In genomic region chr13:34933349-34933748, GRCh38 we compare ENCODE assay signal across 11 cellular contexts.
"Had no signal": no experiment of that assay in that cellular context is flagged by ENCODE, and none has a peak within 500 bp of the region (broad histone marks: within the 10 kb centered on the region; RNA-seq: fewer than 3 reads in every experiment).

No MANE protein-coding gene starts in this region.

- H3K27me3 ChIP-seq: ascending aorta, suprapubic skin, upper lobe of left lung had no signal

- H3K36me3 ChIP-seq: ascending aorta, suprapubic skin, upper lobe of left lung had no signal

- H3K9me3 ChIP-seq: ascending aorta, suprapubic skin, upper lobe of left lung had no signal

- H3K4me1 ChIP-seq: ascending aorta, suprapubic skin, upper lobe of left lung had no signal

- H3K27ac ChIP-seq: ascending aorta, suprapubic skin, upper lobe of left lung had no signal

- DNase-seq: activated CD4-positive, alpha-beta T cell treated with anti-CD3 and anti-CD28 coated beads for 4 hours; activated CD8-positive, alpha-beta T cell treated with anti-CD3 and anti-CD28 coated beads, Interleukin-2, amount 10 ng/mL, durations not matched to agents 7 days and 5 days; activated naive CD4-positive, alpha-beta T cell treated with Interleukin-2 at 50 U/mL for 16 hours; activated naive CD8-positive, alpha-beta T cell treated with anti-CD3 and anti-CD28 coated beads, Interleukin-2, amount 50 U/mL, for 24 hours; glutamatergic neuron; stimulated activated CD4-positive, alpha-beta T cell treated with anti-CD3 and anti-CD28 coated beads, Interleukin-2, amount 100 ng/mL, for 48 hours; stimulated activated naive CD8-positive, alpha-beta T cell treated with anti-CD3 and anti-CD28 coated beads, Interleukin-15, Interleukin-2, amounts not matched to agents 100 U/mL and 50 U/mL, for 24 hours; upper lobe of left lung had no signal

- H3K4me3 ChIP-seq: ascending aorta, suprapubic skin, upper lobe of left lung had no signal

- ATAC-seq: activated CD8-positive, alpha-beta T cell treated with anti-CD3 and anti-CD28 coated beads, Interleukin-2, amount 10 ng/mL, durations not matched to agents 7 days and 5 days; activated naive CD8-positive, alpha-beta T cell treated with anti-CD3 and anti-CD28 coated beads, Interleukin-2, amount 50 U/mL, for 24 hours; esophagus mucosa; stimulated activated naive CD8-positive, alpha-beta T cell treated with anti-CD3 and anti-CD28 coated beads, Interleukin-15, Interleukin-2, amounts not matched to agents 100 U/mL and 50 U/mL, for 24 hours had no signal
